In genomic region chr17:29567362-29568330, GRCh38 we compare ENCODE assay signal across 8 cellular contexts. TPM values are rescaled to one million over a fixed set of nuclear protein-coding genes. Genes with fewer than 3 reads are reported as not detected.
DNase-seq lines count a peak whose midpoint lies in the region; ATAC-seq and TF ChIP-seq lines count a peak whose summit lies in the region.

No MANE protein-coding gene starts in this region.

- H3K9me3 ChIP-seq in mucosa of rectum (ENCODE audit: control insufficient read depth in 2 of 2, low read length in 2 of 2): no peaks in the 10 kb centered on the region

- H3K4me3 ChIP-seq in epithelial cell of esophagus (ENCODE audit: low read length): peak overlapping the region; percentile 68
- peak overlapping the region; percentile 82 to 90 for H3K4me3 ChIP-seq in mucosa of rectum (ENCODE audit: low read length in 2 of 2)

- ATAC-seq in GM18508 (IDR thresholded peaks at IDR 0.05; ENCODE audit: insufficient read depth, unreplicated experiment) (peak; percentile 31), HG03097 (IDR thresholded peaks at IDR 0.05; ENCODE audit: low FRiP score, unreplicated experiment) (peak; percentile 34)
- peak; percentile 51 for ATAC-seq in stimulated activated naive CD8-positive, alpha-beta T cell treated with anti-CD3 and anti-CD28 coated beads, Interleukin-15, Interleukin-2, amounts not matched to agents 100 U/mL and 50 U/mL, for 24 hours

- TF ChIP-seq CTCF in epithelial cell of esophagus (IDR thresholded peaks at IDR 0.05; ENCODE audit: insufficient read depth, low read depth, low read length, missing control alignments): peak; percentile 24

- H3K4me1 ChIP-seq in mucosa of rectum (ENCODE audit: control insufficient read depth in 2 of 2, insufficient read depth in 2 of 2, low read length in 2 of 2): peaks cover 29 to 31% of the 10 kb centered on the region in 2 donors

- peak; percentile 30 for DNase-seq in A172 (ENCODE audit: low spot score)
- peak; percentile 50 for DNase-seq in NCI-H774 (lab: John Stamatoyannopoulos, UW)
- peak; percentile 43 to 51 for DNase-seq in activated CD8-positive, alpha-beta memory T cell treated with anti-CD3 and anti-CD28 coated beads for 4 hours (ENCODE audit: low read depth in 2 of 2)
- DNase-seq in epithelial cell of esophagus (ENCODE audit: low read depth): peak; percentile 54
- peak; percentile 85 for DNase-seq in stimulated activated naive CD8-positive, alpha-beta T cell treated with anti-CD3 and anti-CD28 coated beads, Interleukin-15, Interleukin-2, amounts not matched to agents 100 U/mL and 50 U/mL, for 24 hours

- peak overlapping the region; percentile 74 to 92 for H3K9ac ChIP-seq in mucosa of rectum (ENCODE audit: low read depth in 1 of 2, low read length in 2 of 2)

- peak overlapping the region; percentile 87 to 97 for H3K27ac ChIP-seq in mucosa of rectum (ENCODE audit: low read depth in 2 of 2, low read length in 2 of 2)

- H3K27me3 ChIP-seq in mucosa of rectum (ENCODE audit: control insufficient read depth in 2 of 2, insufficient read depth in 2 of 2, low read length in 2 of 2): no peaks in the 10 kb centered on the region

- peaks cover 0 to 8% of the 10 kb centered on the region in 2 donors for H3K36me3 ChIP-seq in mucosa of rectum (ENCODE audit: control insufficient read depth in 2 of 2, insufficient read depth in 2 of 2, low read length in 2 of 2)

RNA-seq across cellular contexts. Expression of gene ABHD15, which starts 0.8 kb away (rescaled TPM):
- 11.6 and 11.7 TPM in 2 replicates for total RNA-seq in A172 (2014; rRNA removed; shearing (Covaris generic))

RNA-seq across cellular contexts. Expression of gene TP53I13, which starts 0.9 kb away (rescaled TPM):
- total RNA-seq in A172 (2014; rRNA removed; shearing (Covaris generic)): 64.1 and 68.5 TPM in 2 replicates

RNA-seq across cellular contexts. Expression of gene GIT1, which starts 21.8 kb away (rescaled TPM):
- total RNA-seq in A172 (2014; rRNA removed; shearing (Covaris generic)): 51.8 and 53.2 TPM in 2 replicates

RNA-seq across cellular contexts. Expression of gene ANKRD13B, which starts 25.3 kb away (rescaled TPM):
- 17.6 and 21.8 TPM in 2 replicates for total RNA-seq in A172 (2014; rRNA removed; shearing (Covaris generic))

RNA-seq across cellular contexts. Expression of gene CORO6, which starts 55.1 kb away (rescaled TPM):
- 12.2 and 14.8 TPM in 2 replicates for total RNA-seq in A172 (2014; rRNA removed; shearing (Covaris generic))

Comparison
In these comparisons a context has a peak if more than half of its experiments do, and no peak if none do; other contexts are left out.
1. Peak in every context shown above with its lines: DNase-seq, ATAC-seq, H3K4me3 ChIP-seq and H3K27ac ChIP-seq.
2. DNase-seq: peak in every context shown above with its lines; median percentile 85 in stimulated activated naive CD8-positive, alpha-beta T cell treated with anti-CD3 and anti-CD28 coated beads, Interleukin-15, Interleukin-2, amounts not matched to agents 100 U/mL and 50 U/mL, for 24 hours; 54 in epithelial cell of esophagus; 50 in NCI-H774; 47 in activated CD8-positive, alpha-beta memory T cell treated with anti-CD3 and anti-CD28 coated beads for 4 hours; 30 in A172.